ENCODE assay signal across 20 cellular contexts in the genomic region with DNA sequence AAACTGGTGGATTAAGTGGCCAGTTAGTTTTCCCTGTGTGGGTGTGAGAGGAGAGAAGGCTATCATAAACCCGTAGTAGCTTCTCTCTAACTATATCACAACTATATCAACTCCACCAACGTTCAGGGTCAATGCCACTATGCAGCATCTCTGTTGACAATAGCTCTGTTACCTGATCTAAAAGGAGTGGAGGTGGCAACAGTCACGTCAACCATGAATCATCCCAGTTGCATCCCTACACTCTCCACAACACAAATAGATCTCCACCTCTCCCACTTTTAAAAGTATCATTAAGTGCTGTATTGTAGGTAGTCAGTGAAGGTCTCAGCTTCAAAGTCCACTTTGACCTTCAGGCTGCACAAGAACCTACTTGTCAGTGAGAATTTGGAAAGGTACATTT.
"Had no signal": no experiment of that assay in that cellular context is flagged by ENCODE, and none has a peak within 500 bp of the region (broad histone marks: within the 10 kb centered on the region; RNA-seq: fewer than 3 reads in every experiment).

No MANE protein-coding gene starts in this region.

- ATAC-seq: effector memory CD8-positive, alpha-beta T cell; foreskin keratinocyte; left cardiac atrium; left ventricle myocardium superior; right lobe of liver; stimulated activated effector memory CD8-positive, alpha-beta T cell treated with anti-CD3 and anti-CD28 coated beads, Interleukin-12 subunit alpha, Interleukin-12 subunit beta, amount 100 ng/mL, for 72 hours; stimulated activated naive CD8-positive, alpha-beta T cell treated with anti-CD3 and anti-CD28 coated beads, Interleukin-15, Interleukin-2, amounts not matched to agents 100 U/mL and 50 U/mL, for 24 hours had no signal

- FAIRE-seq: kidney, urothelium cell line had no signal

- DNase-seq: effector memory CD8-positive, alpha-beta T cell; erythroblast; foreskin keratinocyte; kidney; left cardiac atrium; left ventricle myocardium superior; mesendoderm; naive B cell; nephron progenitor cell; right lobe of liver; stimulated activated CD4-positive, alpha-beta T cell treated with anti-CD3 and anti-CD28 coated beads, Interleukin-4, amount 100 ng/mL, for 1 hour; stimulated activated CD8-positive, alpha-beta memory T cell treated with anti-CD3 and anti-CD28 coated beads, Interleukin-4, amount 100 ng/mL, for 48 hours; stimulated activated naive CD8-positive, alpha-beta T cell treated with anti-CD3 and anti-CD28 coated beads, Interleukin-15, Interleukin-2, amounts not matched to agents 100 U/mL and 50 U/mL, for 24 hours; thyroid gland had no signal

- H3K36me3 ChIP-seq: prostate gland, right lobe of liver, suprapubic skin, thyroid gland had no signal

- H3K27me3 ChIP-seq: foreskin keratinocyte, hepatocyte, right lobe of liver, suprapubic skin, thyroid gland had no signal

- H3K4me3 ChIP-seq: hepatocyte, lung, prostate gland, right lobe of liver, suprapubic skin, thyroid gland had no signal
